Comparison of ENCODE assay signal across 8 cellular contexts in genomic region chr2:206800501-206801416, GRCh38. TPM values are rescaled to one million over a fixed set of nuclear protein-coding genes. Genes with fewer than 3 reads are reported as not detected.
DNase-seq lines count a peak whose midpoint lies in the region; ATAC-seq and TF ChIP-seq lines count a peak whose summit lies in the region.

No MANE protein-coding gene starts in this region.

- TF ChIP-seq POLR2A in sigmoid colon (IDR thresholded peaks at IDR 0.05), result no peak

- no peak overlapping the region for H3K4me2 ChIP-seq in SU-DHL-6 (ENCODE audit: low read depth, low read length, poor library complexity, severe bottlenecking)

- TF ChIP-seq EP300 in sigmoid colon (IDR thresholded peaks at IDR 0.05), result no peak

- TF ChIP-seq CTCF in SU-DHL-6 (IDR thresholded peaks at IDR 0.05; ENCODE audit: insufficient read depth, low read length, poor library complexity, severe bottlenecking) (peak; percentile 43), astrocyte of the spinal cord (IDR thresholded peaks at IDR 0.05; ENCODE audit: low read depth, low read length) (peak; percentile 64), sigmoid colon (IDR thresholded peaks at IDR 0.05) (peak; percentile 40 to 66 (median 56))

- peaks cover 4% of the 10 kb centered on the region for H3K36me3 ChIP-seq in H7 (replicated peaks; ENCODE audit: control insufficient read depth, insufficient read depth, low read length)
- no peaks in the 10 kb centered on the region for H3K36me3 ChIP-seq in SU-DHL-6 (ENCODE audit: low read length)
- H3K36me3 ChIP-seq in sigmoid colon, result peaks cover 0 to 10% (median 0%) of the 10 kb centered on the region in 4 donors

- H3K9me3 ChIP-seq in SU-DHL-6 (ENCODE audit: insufficient read depth, low read length) (no peaks in the 10 kb centered on the region), sigmoid colon (no peaks in the 10 kb centered on the region)

- H3K9ac ChIP-seq in SU-DHL-6 (ENCODE audit: low read length), result no peak overlapping the region

- H3K27me3 ChIP-seq in H7 (ENCODE audit: control insufficient read depth, insufficient read depth, low read length), result no peaks in the 10 kb centered on the region
- H3K27me3 ChIP-seq in SU-DHL-6 (ENCODE audit: low read length), result no peaks in the 10 kb centered on the region
- no peaks in the 10 kb centered on the region for H3K27me3 ChIP-seq in sigmoid colon

- no peaks in the 10 kb centered on the region for H4K20me1 ChIP-seq in SU-DHL-6 (ENCODE audit: low read depth, low read length)

- DNase-seq in ELR (ENCODE audit: low read depth) (peak; percentile 78), H7 (peak; percentile 30), NCI-H1092 (lab: John Stamatoyannopoulos, UW) (peak; percentile 4), astrocyte of the spinal cord (ENCODE audit: low read depth, low spot score) (peak; percentile 81), hypothalamus (lab: John Stamatoyannopoulos, UW) (peak in 43 of 51 donors; percentile 5 to 82 (median 44)), sigmoid colon (peak; percentile 83)

- no peaks in the 10 kb centered on the region for H3K79me2 ChIP-seq in SU-DHL-6 (ENCODE audit: insufficient read depth, low read length)

- WGBS in sigmoid colon, 2 donors, result 35 to 36% methylated on average over 12 of the region's 12 CpGs

- H3K9me2 ChIP-seq in SU-DHL-6 (replicated peaks; ENCODE audit: insufficient read depth, low read length), result no peaks in the 10 kb centered on the region

- in situ Hi-C loops in astrocyte of the spinal cord (cut with HindIII; ENCODE audit: low sequenced_read_pairs), result no loop called here

- H3K27ac ChIP-seq in SU-DHL-6 (ENCODE audit: low read depth, low read length), result no peak overlapping the region
- peak overlapping the region in 2 of 4 donors; percentile 4 to 44 for H3K27ac ChIP-seq in sigmoid colon

- no peak overlapping the region for H2AFZ ChIP-seq in SU-DHL-6 (ENCODE audit: low read depth, low read length, severe bottlenecking)

- no peaks in the 10 kb centered on the region for H3F3A ChIP-seq in SU-DHL-6 (ENCODE audit: insufficient read depth)

- H3K4me1 ChIP-seq in sigmoid colon, result peaks cover 0 to 15% (median 8%) of the 10 kb centered on the region in 4 donors

- no peak for ATAC-seq in HG02588 (IDR thresholded peaks at IDR 0.05; ENCODE audit: unreplicated experiment)

- intact Hi-C loops in sigmoid colon (cut with DNase I), result loop anchor here (1.0 to 10.0 kb wide), 4 partner anchors 167 to 673 kb away; no protein-coding TSS in a partner anchor

- H3K4me3 ChIP-seq in H7 (ENCODE audit: insufficient read depth, low read depth, low read length) (no peak overlapping the region), SU-DHL-6 (ENCODE audit: insufficient read depth, low read length, poor library complexity, severe bottlenecking) (no peak overlapping the region), astrocyte of the spinal cord (ENCODE audit: low read depth, low read length) (no peak overlapping the region), sigmoid colon (no peak overlapping the region)

RNA-seq across cellular contexts. Expression of gene FASTKD2, which starts 35.4 kb away (rescaled TPM):
- total RNA-seq in H7 (2014; rRNA removed; shearing (Covaris generic)), result 56.5 and 58.6 TPM in 2 replicates
- total RNA-seq in sigmoid colon, result 10 to 100 TPM; 27.3 to 35.3 (median 32.0) TPM
- 10 to 100 TPM in 1 of 3 donors, 1 to 10 TPM in 2; 6.2 to 16.4 (median 8.4) TPM for polyA plus RNA-seq in sigmoid colon

RNA-seq across cellular contexts. Expression of gene MDH1B, which starts 35.6 kb away (rescaled TPM):
- 2.0 and 2.2 TPM in 2 replicates for total RNA-seq in H7 (2014; rRNA removed; shearing (Covaris generic))
- total RNA-seq in sigmoid colon, result 1 to 10 TPM; 1.3 to 2.2 (median 1.8) TPM
- polyA plus RNA-seq in sigmoid colon, result under 1 TPM in 1 of 3 donors, not detected in 2; 0.28 TPM

Comparison
In these comparisons a context has a peak if more than half of its experiments do, and no peak if none do; other contexts are left out.
1. DNase-seq: peak in every context shown above with its lines; median percentile 83 in sigmoid colon; 81 in astrocyte of the spinal cord; 78 in ELR; 44 in hypothalamus; 30 in H7; 4 in NCI-H1092.